ENCODE assay signal across 8 cellular contexts in genomic region chr12:49186307-49186706, GRCh38. TPM values are rescaled to one million over a fixed set of nuclear protein-coding genes. Genes with fewer than 3 reads are reported as not detected.
DNase-seq lines count a peak whose midpoint lies in the region; ATAC-seq, FAIRE-seq and TF ChIP-seq lines count a peak whose summit lies in the region.
"Not testable (repeated sequence)": the region's sequence is repeated elsewhere in the genome, so short reads cannot be mapped to it uniquely, and the experiment has no call there.

No MANE protein-coding gene starts in this region.

- intact Hi-C loops in dorsolateral prefrontal cortex (cut with DNase I): loop anchor here (5.0 to 10.0 kb wide), 3 partner anchors 99 to 124 kb away; partner anchors contain the start of genes KMT2D (in 2 of the 2) and RHEBL1 (in 1 of the 2)
- intact Hi-C loops in uterus (cut with DNase I; ENCODE audit: low total_unique reads): loop anchor here (10.0 kb wide), 1 partner anchor 48 kb away; no protein-coding TSS in a partner anchor

- not testable (repeated sequence) for H3K4me3 ChIP-seq in CD8-positive, alpha-beta memory T cell (ENCODE audit: low read length); uterus
- H3K4me3 ChIP-seq in astrocyte (ENCODE audit: insufficient read depth, low read depth, low read length): peak overlapping the region; percentile 96
- peak overlapping the region; percentile 62 to 100 (median 98) for H3K4me3 ChIP-seq in dorsolateral prefrontal cortex

- H3K4me3 Mint-ChIP-seq in CD8-positive, alpha-beta memory T cell: peak overlapping the region in 4 of 7 donors; percentile 46 to 75 (median 54)
- not testable (repeated sequence) for H3K4me3 Mint-ChIP-seq in activated CD4-positive, alpha-beta T cell treated with anti-CD3 and anti-CD28 coated beads, Interleukin-2, amount 10 ng/mL, durations not matched to agents 7 days and 5 days
- H3K4me3 Mint-ChIP-seq in astrocyte (ENCODE audit: unreplicated experiment) (peak overlapping the region; percentile 98), glutamatergic neuron (ENCODE audit: unreplicated experiment) (peak overlapping the region; percentile 99)
- H3K4me3 Mint-ChIP-seq in naive thymus-derived CD8-positive, alpha-beta T cell: peak overlapping the region in 9 of 10 donors; percentile 9 to 76 (median 22)

- POLR2A ChIA-PET in CD8-positive, alpha-beta memory T cell (lab: Charles Lee): interaction anchor here (4.1 kb wide), 1 partner anchor 55 kb away, joined by 133 read pairs; the partner anchor contains the start of gene TUBA1B
- POLR2A ChIA-PET in activated CD4-positive, alpha-beta T cell treated with anti-CD3 and anti-CD28 coated beads, Interleukin-2, amount 10 ng/mL, durations not matched to agents 7 days and 5 days (lab: Charles Lee): not testable (repeated sequence)
- POLR2A ChIA-PET in naive thymus-derived CD8-positive, alpha-beta T cell (lab: Charles Lee): interaction anchor here (5.9 kb wide), 1 partner anchor 55 kb away, joined by 220 read pairs; the partner anchor contains the start of gene TUBA1B

- H4K20me1 ChIP-seq in astrocyte (ENCODE audit: insufficient read depth, low read length): peaks cover 54% of the 10 kb centered on the region

- not testable (repeated sequence) for FAIRE-seq in astrocyte (lab: Jason Lieb, UNC)

- ATAC-seq in naive thymus-derived CD8-positive, alpha-beta T cell: not testable (repeated sequence)

- H3K36me3 ChIP-seq in CD8-positive, alpha-beta memory T cell (ENCODE audit: insufficient read depth, low read length): peaks cover 15% of the 10 kb centered on the region
- peaks cover 21% of the 10 kb centered on the region for H3K36me3 ChIP-seq in astrocyte (ENCODE audit: insufficient read depth, low read length)
- H3K36me3 ChIP-seq in uterus: not testable (repeated sequence)

- TF ChIP-seq CTCF in astrocyte (IDR thresholded peaks at IDR 0.05; ENCODE audit: insufficient read depth, low read depth, low read length); dorsolateral prefrontal cortex (IDR thresholded peaks at IDR 0.05 in 54 of 56, conservative IDR thresholded peaks at IDR 0.05 in 2 of 56; ENCODE audit: low read depth in 1 of 56, partially characterized antibody in 56 of 56); glutamatergic neuron (IDR thresholded peaks at IDR 0.05; ENCODE audit: partially characterized antibody, unreplicated experiment); uterus (IDR thresholded peaks at IDR 0.05): not testable (repeated sequence)

- peaks cover 7 to 47% (median 10%) of the 10 kb centered on the region in 3 donors for H3K36me3 Mint-ChIP-seq in CD8-positive, alpha-beta memory T cell
- H3K36me3 Mint-ChIP-seq in activated CD4-positive, alpha-beta T cell treated with anti-CD3 and anti-CD28 coated beads, Interleukin-2, amount 10 ng/mL, durations not matched to agents 7 days and 5 days (ENCODE audit: low read depth): peaks cover 30% of the 10 kb centered on the region
- H3K36me3 Mint-ChIP-seq in astrocyte (ENCODE audit: low read depth, unreplicated experiment) (peaks cover 16% of the 10 kb centered on the region), glutamatergic neuron (ENCODE audit: unreplicated experiment) (peaks cover 20% of the 10 kb centered on the region)
- H3K36me3 Mint-ChIP-seq in naive thymus-derived CD8-positive, alpha-beta T cell: peaks cover 4 to 35% (median 17%) of the 10 kb centered on the region in 3 donors

- not testable (repeated sequence) for H3K27ac ChIP-seq in CD8-positive, alpha-beta memory T cell (ENCODE audit: low read depth, low read length); astrocyte (ENCODE audit: low read depth, low read length)
- H3K27ac ChIP-seq in dorsolateral prefrontal cortex: peak overlapping the region in 56 of 59 donors; percentile 44 to 100 (median 100)
- peak overlapping the region; percentile 99 for H3K27ac ChIP-seq in uterus

- not testable (repeated sequence) for H2AFZ ChIP-seq in astrocyte (ENCODE audit: low read depth, low read length)

- peaks cover 18% of the 10 kb centered on the region for H3K4me1 ChIP-seq in CD8-positive, alpha-beta memory T cell (ENCODE audit: insufficient read depth, low read length)
- peaks cover 14% of the 10 kb centered on the region for H3K4me1 ChIP-seq in astrocyte (ENCODE audit: insufficient read depth, low read length)
- not testable (repeated sequence) for H3K4me1 ChIP-seq in uterus

- H3K79me2 ChIP-seq in astrocyte (ENCODE audit: insufficient read depth, low read length): peaks cover 44% of the 10 kb centered on the region

- H3K9me3 ChIP-seq in CD8-positive, alpha-beta memory T cell (ENCODE audit: low read length); astrocyte (ENCODE audit: insufficient read depth, low read depth, low read length); uterus: not testable (repeated sequence)

- not testable (repeated sequence) for H3K9me3 Mint-ChIP-seq in CD8-positive, alpha-beta memory T cell; activated CD4-positive, alpha-beta T cell treated with anti-CD3 and anti-CD28 coated beads, Interleukin-2, amount 10 ng/mL, durations not matched to agents 7 days and 5 days; astrocyte (ENCODE audit: unreplicated experiment); naive thymus-derived CD8-positive, alpha-beta T cell
- H3K9me3 Mint-ChIP-seq in glutamatergic neuron (ENCODE audit: unreplicated experiment): peaks cover 52% of the 10 kb centered on the region

- H3K27me3 ChIP-seq in CD8-positive, alpha-beta memory T cell (ENCODE audit: insufficient read depth, low read length, poor library complexity, severe bottlenecking); astrocyte (ENCODE audit: insufficient read depth, low read length); dorsolateral prefrontal cortex; uterus: not testable (repeated sequence)

- peak overlapping the region; percentile 86 for H3K4me2 ChIP-seq in astrocyte (ENCODE audit: low read length)

- peak overlapping the region in 3 of 8 donors; percentile 21 to 98 (median 74) for H3K27ac Mint-ChIP-seq in CD8-positive, alpha-beta memory T cell
- H3K27ac Mint-ChIP-seq in activated CD4-positive, alpha-beta T cell treated with anti-CD3 and anti-CD28 coated beads, Interleukin-2, amount 10 ng/mL, durations not matched to agents 7 days and 5 days: peak overlapping the region; percentile 13
- not testable (repeated sequence) for H3K27ac Mint-ChIP-seq in astrocyte (ENCODE audit: unreplicated experiment)
- H3K27ac Mint-ChIP-seq in glutamatergic neuron (ENCODE audit: unreplicated experiment): peak overlapping the region; percentile 100
- peak overlapping the region in 7 of 10 donors; percentile 46 to 99 (median 67) for H3K27ac Mint-ChIP-seq in naive thymus-derived CD8-positive, alpha-beta T cell

- not testable (repeated sequence) for H3K27me3 Mint-ChIP-seq in CD8-positive, alpha-beta memory T cell; activated CD4-positive, alpha-beta T cell treated with anti-CD3 and anti-CD28 coated beads, Interleukin-2, amount 10 ng/mL, durations not matched to agents 7 days and 5 days; astrocyte (ENCODE audit: low read depth, unreplicated experiment); naive thymus-derived CD8-positive, alpha-beta T cell
- H3K27me3 Mint-ChIP-seq in glutamatergic neuron (ENCODE audit: unreplicated experiment): peaks cover 39% of the 10 kb centered on the region

- peaks cover 26 to 42% (median 42%) of the 10 kb centered on the region in 3 donors for H3K4me1 Mint-ChIP-seq in CD8-positive, alpha-beta memory T cell
- peaks cover 29% of the 10 kb centered on the region for H3K4me1 Mint-ChIP-seq in activated CD4-positive, alpha-beta T cell treated with anti-CD3 and anti-CD28 coated beads, Interleukin-2, amount 10 ng/mL, durations not matched to agents 7 days and 5 days
- H3K4me1 Mint-ChIP-seq in astrocyte (ENCODE audit: low read depth, unreplicated experiment): peaks cover 23% of the 10 kb centered on the region
- peaks cover 17% of the 10 kb centered on the region for H3K4me1 Mint-ChIP-seq in glutamatergic neuron (ENCODE audit: low read depth, unreplicated experiment)
- peaks cover 12 to 36% (median 25%) of the 10 kb centered on the region in 4 donors for H3K4me1 Mint-ChIP-seq in naive thymus-derived CD8-positive, alpha-beta T cell

- TF ChIP-seq POLR2A in uterus (IDR thresholded peaks at IDR 0.05): not testable (repeated sequence)

- not testable (repeated sequence) for DNase-seq in CD8-positive, alpha-beta memory T cell; activated CD4-positive, alpha-beta T cell treated with anti-CD3 and anti-CD28 coated beads, Interleukin-2, amount 10 ng/mL, durations not matched to agents 7 days and 5 days; astrocyte (ENCODE audit: low read depth); dorsolateral prefrontal cortex; uterus
- peak; percentile 22 for DNase-seq in glutamatergic neuron
- DNase-seq in naive thymus-derived CD8-positive, alpha-beta T cell: peak in 3 of 10 donors; percentile 11 to 20 (median 19)
- peak; percentile 2 for DNase-seq in retina

- peak overlapping the region; percentile 99 for H3K9ac ChIP-seq in astrocyte (ENCODE audit: low read length)

- CTCF ChIA-PET in CD8-positive, alpha-beta memory T cell (lab: Charles Lee): not testable (repeated sequence)
- CTCF ChIA-PET in activated CD4-positive, alpha-beta T cell treated with anti-CD3 and anti-CD28 coated beads, Interleukin-2, amount 10 ng/mL, durations not matched to agents 7 days and 5 days (lab: Charles Lee): interaction anchor here (0.7 kb wide), 1 partner anchor 117 kb away, joined by 3 read pairs; the partner anchor contains the start of gene RHEBL1

RNA-seq across cellular contexts. Expression of gene TUBA1A, which starts 2.6 kb away (rescaled TPM):
- total RNA-seq in CD8-positive, alpha-beta memory T cell: 10 to 100 TPM; 67.8 to 70.4 TPM
- polyA plus RNA-seq in CD8-positive, alpha-beta memory T cell: 167 TPM
- total RNA-seq in activated CD4-positive, alpha-beta T cell treated with anti-CD3 and anti-CD28 coated beads, Interleukin-2, amount 10 ng/mL, durations not matched to agents 7 days and 5 days: 100 to 1,000 TPM in 1 of 2 experiments, 10 to 100 TPM in 1; 94.8 to 109 TPM
- total RNA-seq in astrocyte (772 and 932 TPM in 2 replicates), dorsolateral prefrontal cortex (1,000 to 10,000 TPM in 11 of 120 experiments, 100 to 1,000 TPM in 109; 197 to 1,976 (median 609) TPM), glutamatergic neuron (ENCODE audit: unreplicated experiment) (7,184 TPM), uterus (100 to 1,000 TPM; 241 to 900 (median 352) TPM)
- total RNA-seq in naive thymus-derived CD8-positive, alpha-beta T cell: 10 to 100 TPM; 93.5 to 95.3 TPM
- 100 to 1,000 TPM; 139 to 168 (median 147) TPM for polyA plus RNA-seq in naive thymus-derived CD8-positive, alpha-beta T cell

RNA-seq across cellular contexts. Expression of gene TUBA1B, which starts 55.1 kb away (rescaled TPM):
- 1,000 to 10,000 TPM; 2,435 to 2,464 TPM for total RNA-seq in CD8-positive, alpha-beta memory T cell
- 378 TPM for polyA plus RNA-seq in CD8-positive, alpha-beta memory T cell
- 1,000 to 10,000 TPM; 2,153 to 2,254 TPM for total RNA-seq in activated CD4-positive, alpha-beta T cell treated with anti-CD3 and anti-CD28 coated beads, Interleukin-2, amount 10 ng/mL, durations not matched to agents 7 days and 5 days
- total RNA-seq in astrocyte: 811 and 939 TPM in 2 replicates
- total RNA-seq in dorsolateral prefrontal cortex: 1,000 to 10,000 TPM in 116 of 120 experiments, 100 to 1,000 TPM in 4; 810 to 2,486 (median 1,574) TPM
- 924 TPM for total RNA-seq in glutamatergic neuron (ENCODE audit: unreplicated experiment)
- total RNA-seq in naive thymus-derived CD8-positive, alpha-beta T cell: 100 to 1,000 TPM; 157 to 161 TPM
- polyA plus RNA-seq in naive thymus-derived CD8-positive, alpha-beta T cell: 100 to 1,000 TPM; 277 to 339 (median 333) TPM
- total RNA-seq in uterus: 100 to 1,000 TPM; 374 to 912 (median 498) TPM
